ENCODE assay signal across 7 cellular contexts in the genomic region with DNA sequence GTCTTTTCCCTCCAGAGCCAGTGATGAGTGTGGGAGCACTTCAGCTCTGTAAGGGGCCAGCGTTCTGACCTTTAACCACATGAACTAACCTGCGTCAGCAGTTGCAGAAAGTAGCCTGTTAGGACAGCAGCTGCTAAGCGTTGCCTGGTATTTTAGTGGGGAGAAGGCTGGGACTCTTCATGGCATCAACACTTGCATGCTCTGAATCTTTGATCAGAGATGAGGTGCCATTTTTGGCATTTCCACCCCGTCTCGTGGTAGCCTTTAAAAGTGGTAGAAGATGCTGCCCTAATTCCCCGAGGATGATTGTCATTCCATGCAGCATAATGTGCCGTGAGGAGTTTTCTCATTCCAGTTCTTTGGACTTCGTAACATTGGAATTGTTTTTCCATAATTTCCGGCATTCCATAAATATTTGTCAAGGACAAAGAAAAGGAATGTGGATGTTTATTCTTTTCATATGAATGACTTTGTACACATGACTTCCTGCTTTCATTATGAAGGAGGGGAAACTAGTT.
A peak's percentile ranks its signal among the peaks of the same experiment; 100 is the strongest.
DNase-seq lines count a peak whose midpoint lies in the region; FAIRE-seq and TF ChIP-seq lines count a peak whose summit lies in the region.

No MANE protein-coding gene starts in this region.

- H3K9me3 ChIP-seq in hepatocyte (ENCODE audit: low read depth) (no peaks in the 10 kb centered on the region), subcutaneous abdominal adipose tissue (ENCODE audit: control insufficient read depth in 5 of 5, low read length in 5 of 5) (no peaks in the 10 kb centered on the region)

- H3K9ac ChIP-seq in subcutaneous abdominal adipose tissue (ENCODE audit: low read length in 5 of 5) = peak overlapping the region in 1 of 5 donors; percentile 31

- in situ Hi-C loops in astrocyte of the cerebellum (cut with HindIII; ENCODE audit: low sequenced_read_pairs) = no loop called here

- peak overlapping the region; percentile 1 for H3K27ac ChIP-seq in hepatocyte
- peak overlapping the region; percentile 54 for H3K27ac ChIP-seq in subcutaneous abdominal adipose tissue (ENCODE audit: low read depth, low read length)

- H2AFZ ChIP-seq in hepatocyte = no peak overlapping the region

- TF ChIP-seq CTCF in astrocyte of the cerebellum (IDR thresholded peaks at IDR 0.05; ENCODE audit: low read depth, low read length, missing control alignments) (no peak), hepatocyte (IDR thresholded peaks at IDR 0.05; ENCODE audit: poor library complexity) (no peak)

- H3K27me3 ChIP-seq in hepatocyte = no peaks in the 10 kb centered on the region
- no peaks in the 10 kb centered on the region for H3K27me3 ChIP-seq in subcutaneous abdominal adipose tissue (ENCODE audit: control insufficient read depth in 5 of 5, insufficient read depth in 4 of 5, low read length in 5 of 5)

- no peaks in the 10 kb centered on the region for H3K79me2 ChIP-seq in hepatocyte

- H3K36me3 ChIP-seq in hepatocyte (replicated peaks; ENCODE audit: insufficient read depth, low read depth) (peaks cover 4% of the 10 kb centered on the region), subcutaneous abdominal adipose tissue (ENCODE audit: control insufficient read depth in 5 of 5, insufficient read depth in 5 of 5, low read length in 5 of 5) (peaks cover 13 to 50% (median 35%) of the 10 kb centered on the region in 5 donors)

- 77% methylated on average over 9 of the region's 9 CpGs for WGBS in hepatocyte (ENCODE audit: low lambda C conversion rate, missing lambda C conversion rate)

- no peak for TF ChIP-seq POLR2A in GM12891 (IDR thresholded peaks at IDR 0.05; ENCODE audit: low read depth, low read length)

- H3K9me2 ChIP-seq in hepatocyte (replicated peaks; ENCODE audit: insufficient read depth) = no peaks in the 10 kb centered on the region

- no peak overlapping the region for H3K4me3 ChIP-seq in astrocyte of the cerebellum (ENCODE audit: low read depth, low read length)
- no peak overlapping the region for H3K4me3 ChIP-seq in hepatocyte
- peak overlapping the region in 1 of 5 donors; percentile 38 for H3K4me3 ChIP-seq in subcutaneous abdominal adipose tissue (ENCODE audit: low read depth in 1 of 5, low read length in 5 of 5)

- H3K4me1 ChIP-seq in hepatocyte (ENCODE audit: insufficient read depth) (peaks cover 4% of the 10 kb centered on the region), subcutaneous abdominal adipose tissue (ENCODE audit: control insufficient read depth in 5 of 5, insufficient read depth in 5 of 5, low read length in 5 of 5) (peaks cover 3 to 35% (median 14%) of the 10 kb centered on the region in 5 donors)

- FAIRE-seq in GM12891 (lab: Jason Lieb, UNC) = no peak

- H4K20me1 ChIP-seq in hepatocyte (ENCODE audit: insufficient read depth, poor library complexity, severe bottlenecking) = no peaks in the 10 kb centered on the region

- H3K4me2 ChIP-seq in hepatocyte = no peak overlapping the region

- peak; percentile 80 for DNase-seq in HS-5 (ENCODE audit: low read depth)
- peak; percentile 71 for DNase-seq in astrocyte of the cerebellum (ENCODE audit: low read depth)
- no peak for DNase-seq in hepatocyte (ENCODE audit: low spot score)
- DNase-seq in GM12891 (ENCODE audit: insufficient read length, low spot score) = no peak
- DNase-seq in NCI-H2171 treated with DMSO at 0.1 percent for 48 hours (lab: John Stamatoyannopoulos, UW) = no peak
- DNase-seq in DMS153 (lab: John Stamatoyannopoulos, UW) = no peak

TF ChIP-seq in GM12891, 5 proteins besides CTCF, POLR2A, EP300 and RAD21:
- TF ChIP-seq POLR2AphosphoS5 (IDR thresholded peaks at IDR 0.05; ENCODE audit: low read depth, low read length) (no peak), PAX5 (IDR thresholded peaks at IDR 0.05; ENCODE audit: insufficient read depth, low read length, severe bottlenecking) (no peak), TAF1 (IDR thresholded peaks at IDR 0.05; ENCODE audit: low read depth, low read length) (no peak), SPI1 (IDR thresholded peaks at IDR 0.05; ENCODE audit: low read depth, low read length) (no peak), POU2F2 (IDR thresholded peaks at IDR 0.05; ENCODE audit: low read depth, low read length) (no peak)

Comparison
In these comparisons a context has a peak if more than half of its experiments do, and no peak if none do; other contexts are left out.
1. DNase-seq: peak in HS-5 (single experiment) and astrocyte of the cerebellum (single experiment); none in hepatocyte (single experiment), GM12891 (single experiment), NCI-H2171 treated with DMSO at 0.1 percent for 48 hours (single experiment) and DMS153 (single experiment).